ENCODE assay signal across 8 cellular contexts in genomic region chr3:25783661-25784512, GRCh38. TPM values are rescaled to one million over a fixed set of nuclear protein-coding genes. Genes with fewer than 3 reads are reported as not detected.
DNase-seq lines count a peak whose midpoint lies in the region; ATAC-seq lines count a peak whose summit lies in the region.

No MANE protein-coding gene starts in this region.

- H3K36me3 ChIP-seq in adipocyte (ENCODE audit: control insufficient read depth, insufficient read depth, low read length, severe bottlenecking): no peaks in the 10 kb centered on the region

- DNase-seq in AML-193 (lab: John Stamatoyannopoulos, UW): peak; percentile 65 to 70
- peak; percentile 66 for DNase-seq in NCI-H2227 (lab: John Stamatoyannopoulos, UW; ENCODE audit: unreplicated experiment)
- DNase-seq in adipocyte (ENCODE audit: low read depth): peak; percentile 65
- DNase-seq in right cardiac atrium: peak in 2 of 3 donors; percentile 67 to 80
- DNase-seq in retina: peak; percentile 84
- DNase-seq in effector CD8-positive, alpha-beta T cell (lab: John Stamatoyannopoulos, UW): no peak

- intact Hi-C loops in right cardiac atrium (cut with DNase I): loop anchor here in 2 of 4 donors (5.0 to 10.0 kb wide), 2 partner anchors 119 to 122 kb away; partner anchors contain the start of gene TOP2B (in 2 of the 2)

- H3K27ac ChIP-seq in right cardiac atrium (ENCODE audit: low read length): peak overlapping the region; percentile 90

- peaks cover 26% of the 10 kb centered on the region for H3K4me1 ChIP-seq in adipocyte (ENCODE audit: control insufficient read depth, insufficient read depth, low read length)
- peaks cover 3% of the 10 kb centered on the region for H3K4me1 ChIP-seq in right cardiac atrium (ENCODE audit: control insufficient read depth, insufficient read depth, low read length)

- peak overlapping the region; percentile 76 for H3K9ac ChIP-seq in adipocyte (ENCODE audit: low read length)

- ATAC-seq in GM18498 (IDR thresholded peaks at IDR 0.05; ENCODE audit: unreplicated experiment): peak; percentile 33
- peak; percentile 35 for ATAC-seq in HG02943 (IDR thresholded peaks at IDR 0.05; ENCODE audit: low read depth, unreplicated experiment)
- ATAC-seq in right cardiac atrium: peak; percentile 72 to 80

- peak overlapping the region; percentile 90 for H3K4me3 ChIP-seq in adipocyte (ENCODE audit: low read length)
- H3K4me3 ChIP-seq in right cardiac atrium (ENCODE audit: low read length): peak overlapping the region; percentile 92

- 19% methylated on average over 34 of the region's 34 CpGs for WGBS in right cardiac atrium

- H3K9me3 ChIP-seq in adipocyte (ENCODE audit: control insufficient read depth, low read length) (no peaks in the 10 kb centered on the region), right cardiac atrium (ENCODE audit: control insufficient read depth, low read length) (no peaks in the 10 kb centered on the region)

- no peaks in the 10 kb centered on the region for H3K27me3 ChIP-seq in adipocyte (replicated peaks; ENCODE audit: control insufficient read depth, insufficient read depth, low read length)
- H3K27me3 ChIP-seq in right cardiac atrium (ENCODE audit: control insufficient read depth, insufficient read depth): no peaks in the 10 kb centered on the region

RNA-seq across cellular contexts. Expression of gene NGLY1, which starts 0.6 kb away (rescaled TPM):
- 10 to 100 TPM; 30.9 to 36.3 (median 33.9) TPM for total RNA-seq in right cardiac atrium
- 21.0 TPM for polyA plus RNA-seq in right cardiac atrium

RNA-seq across cellular contexts. Expression of gene OXSM, which starts 6.0 kb away (rescaled TPM):
- total RNA-seq in right cardiac atrium: 10 to 100 TPM; 11.6 to 15.9 (median 14.0) TPM
- polyA plus RNA-seq in right cardiac atrium: 17.6 TPM
